ENCODE assay signal across 14 cellular contexts in genomic region chr14:22390824-22391461, GRCh38.
DNase-seq lines count a peak whose midpoint lies in the region; ATAC-seq, FAIRE-seq and TF ChIP-seq lines count a peak whose summit lies in the region.
"Had no signal": no experiment of that assay in that cellular context is flagged by ENCODE, and none has a peak within 500 bp of the region (broad histone marks: within the 10 kb centered on the region; RNA-seq: fewer than 3 reads in every experiment).

No MANE protein-coding gene starts in this region.

- H3K36me3 ChIP-seq in GM12878 (ENCODE audit: control insufficient read depth in 2 of 2, insufficient read depth in 2 of 2, low read length in 1 of 2): no peaks in the 10 kb centered on the region

- H4K20me1 ChIP-seq in GM12878 (ENCODE audit: control insufficient read depth, insufficient read depth): no peaks in the 10 kb centered on the region

- peaks cover 0 to 3% of the 10 kb centered on the region in 2 donors for H3K27me3 Mint-ChIP-seq in stimulated activated naive B cell treated with anti-CD40 and anti-IgM and Interleukin-4, amounts not matched to agents 10 μg/mL and 1 μg/mL and 100 μg/mL, for 72 hours
- H3K27me3 Mint-ChIP-seq: effector memory CD8-positive, alpha-beta T cell had no signal

- in situ Hi-C loops in GM12878 (cut with MboI): loop anchor here (5.0 kb wide), 2 partner anchors 81 to 176 kb away; no protein-coding TSS in a partner anchor

- peak; percentile 3 for DNase-seq in DMS53 treated with DMSO at 0.1 percent for 48 hours (lab: John Stamatoyannopoulos, UW; ENCODE audit: unreplicated experiment)
- DNase-seq in DMS53 (lab: John Stamatoyannopoulos, UW): no peak
- peak; percentile 63 for DNase-seq in GM12878 (ENCODE audit: low read depth, low spot score)
- DNase-seq in stimulated activated naive B cell treated with anti-CD40 and anti-IgM and Interleukin-4, amounts not matched to agents 10 μg/mL and 1 μg/mL and 100 μg/mL, for 72 hours: peak; percentile 50
- DNase-seq in NCI-H2107 treated with DMSO at 0.1 percent for 48 hours (lab: John Stamatoyannopoulos, UW; ENCODE audit: unreplicated experiment): no peak
- no peak for DNase-seq in dermis blood vessel endothelial cell
- DNase-seq: activated CD4-positive, alpha-beta T cell treated with anti-CD3 and anti-CD28 coated beads for 4 hours; effector memory CD8-positive, alpha-beta T cell; glutamatergic neuron; stimulated activated CD4-positive, alpha-beta T cell treated with anti-CD3 and anti-CD28 coated beads, Interleukin-12 subunit alpha, Interleukin-12 subunit beta, amount 100 ng/mL, for 4 hours had no signal

- H3K27ac Mint-ChIP-seq in stimulated activated naive B cell treated with anti-CD40 and anti-IgM and Interleukin-4, amounts not matched to agents 10 μg/mL and 1 μg/mL and 100 μg/mL, for 72 hours: peak overlapping the region; percentile 94
- H3K27ac Mint-ChIP-seq: activated T-helper 2 cell treated with anti-CD3 and anti-CD28 coated beads, Interferon-gamma antibody, Interleukin-2, Interleukin-4, amounts not matched to agents 10 μg/mL and 5 μg/mL and 100 μg/mL, durations not matched to agents 14 hours and 24 hours and 36 hours; effector memory CD8-positive, alpha-beta T cell had no signal

- SMC1A ChIA-PET in GM12878 (lab: Charles Lee; ENCODE audit: uncharacterized antibody, unreplicated experiment): interaction anchor here (0.6 to 22.6 kb wide), 35 partner anchors 10 to 462 kb away, joined by 3 to 912 read pairs (median 6); partner anchors contain the start of gene DAD1

- no TSS peak for BruUV-seq in GM12878 (replicated peaks; lab: Mats Ljungman, UMichigan)

- intact Hi-C loops in GM12878 (cut with micrococcal nuclease; ENCODE audit: unreplicated experiment): loop anchor here (1.0 to 2.0 kb wide), 4 partner anchors 42 to 179 kb away; no protein-coding TSS in a partner anchor

- peaks cover 65 to 89% of the 10 kb centered on the region in 2 donors for H3K4me1 Mint-ChIP-seq in stimulated activated naive B cell treated with anti-CD40 and anti-IgM and Interleukin-4, amounts not matched to agents 10 μg/mL and 1 μg/mL and 100 μg/mL, for 72 hours

- H3K4me3 Mint-ChIP-seq in stimulated activated naive B cell treated with anti-CD40 and anti-IgM and Interleukin-4, amounts not matched to agents 10 μg/mL and 1 μg/mL and 100 μg/mL, for 72 hours: peak overlapping the region; percentile 2 to 14
- H3K4me3 Mint-ChIP-seq: effector memory CD8-positive, alpha-beta T cell had no signal

- H3K4me2 ChIP-seq in GM12878 (ENCODE audit: control insufficient read depth, insufficient read depth): peak overlapping the region; percentile 75

- peak; percentile 83 for FAIRE-seq in GM12878 (lab: Jason Lieb, UNC)

- RAD21 ChIA-PET in GM12878 (lab: Charles Lee; ENCODE audit: unreplicated experiment): interaction anchor here (0.7 to 6.6 kb wide), 38 partner anchors 10 to 509 kb away, joined by 3 to 190 read pairs (median 6); no protein-coding TSS in a partner anchor

- no peak overlapping the region for H3K4me3 ChIP-seq in GM12878

- ATAC-seq in HG03108 (IDR thresholded peaks at IDR 0.05; ENCODE audit: unreplicated experiment) (peak; percentile 51), GM12878 (peak; percentile 75), GM19452 (IDR thresholded peaks at IDR 0.05; ENCODE audit: unreplicated experiment) (no peak)
- peak; percentile 79 to 81 for ATAC-seq in stimulated activated naive B cell treated with anti-CD40 and anti-IgM and Interleukin-4, amounts not matched to agents 10 μg/mL and 1 μg/mL and 100 μg/mL, for 72 hours (replicated peaks)
- ATAC-seq: effector memory CD8-positive, alpha-beta T cell had no signal

- H3K27me3 ChIP-seq in GM12878 (replicated peaks in 1 of 2; ENCODE audit: control insufficient read depth in 2 of 2, insufficient read depth in 2 of 2, low read length in 1 of 2): no peaks in the 10 kb centered on the region

- H3K27ac ChIP-seq in GM12878 (ENCODE audit: control insufficient read depth, insufficient read depth): peak overlapping the region; percentile 59
- H3K27ac ChIP-seq: 22Rv1 had no signal

- H3K9ac ChIP-seq in GM12878 (ENCODE audit: control insufficient read depth, insufficient read depth, low read length): peak overlapping the region; percentile 36; the same call in 1 of the 2 replicates

- H2AFZ ChIP-seq in GM12878 (ENCODE audit: control insufficient read depth, low read depth, low read length): no peak overlapping the region; the same call in 1 of the 2 replicates

- TF ChIP-seq EP300 in GM12878 (IDR thresholded peaks at IDR 0.05; ENCODE audit: borderline replicate concordance in 1 of 2, control insufficient read depth in 1 of 2, low read depth in 2 of 2, low read length in 2 of 2): no peak

- CTCF ChIA-PET in GM12878 (lab: Yijun Ruan, JAX): interaction anchor here (0.6 to 9.8 kb wide), 46 partner anchors 8 to 595 kb away, joined by 3 to 411 read pairs (median 6); partner anchors contain the start of gene OR6J1

- WGBS in GM12878 (ENCODE audit: insufficient coverage, insufficient replicate concordance, low lambda C conversion rate, missing lambda C conversion rate): 0% methylated on average over 4 of the region's 4 CpGs

- no peak for TF ChIP-seq RAD21 in GM12878 (IDR thresholded peaks at IDR 0.05; ENCODE audit: insufficient read depth, low read depth, low read length)

- H3K36me3 Mint-ChIP-seq in stimulated activated naive B cell treated with anti-CD40 and anti-IgM and Interleukin-4, amounts not matched to agents 10 μg/mL and 1 μg/mL and 100 μg/mL, for 72 hours: peaks cover 1 to 2% of the 10 kb centered on the region in 2 donors

- no peak for TF ChIP-seq POLR2A in GM12878 (IDR thresholded peaks at IDR 0.05; ENCODE audit: low read depth, low read length)

- peaks cover 41% of the 10 kb centered on the region for H3K4me1 ChIP-seq in GM12878 (ENCODE audit: control insufficient read depth, insufficient read depth, low read length)

- POLR2A ChIA-PET in GM12878 (lab: Charles Lee): interaction anchor here (0.5 to 5.6 kb wide), 13 partner anchors 10 to 448 kb away, joined by 3 to 39 read pairs (median 4); no protein-coding TSS in a partner anchor

- TF ChIP-seq CTCF in GM12878 (IDR thresholded peaks at IDR 0.05 in 2 of 3, conservative IDR thresholded peaks at IDR 0.05 in 1 of 3; ENCODE audit: control insufficient read depth in 2 of 3, extremely low read depth in 1 of 3, insufficient read depth in 1 of 3, low read depth in 3 of 3, low read length in 3 of 3): no peak

- no peaks in the 10 kb centered on the region for H3K9me3 ChIP-seq in GM12878 (replicated peaks; ENCODE audit: control insufficient read depth, insufficient read depth, low read length)

- H3K9me3 Mint-ChIP-seq in stimulated activated naive B cell treated with anti-CD40 and anti-IgM and Interleukin-4, amounts not matched to agents 10 μg/mL and 1 μg/mL and 100 μg/mL, for 72 hours: peaks cover 0 to 1% of the 10 kb centered on the region in 2 donors
- H3K9me3 Mint-ChIP-seq: activated T-helper 2 cell treated with anti-CD3 and anti-CD28 coated beads, Interferon-gamma antibody, Interleukin-2, Interleukin-4, amounts not matched to agents 10 μg/mL and 5 μg/mL and 100 μg/mL, durations not matched to agents 14 hours and 24 hours and 36 hours; effector memory CD8-positive, alpha-beta T cell had no signal

- no peaks in the 10 kb centered on the region for H3K79me2 ChIP-seq in GM12878 (ENCODE audit: control insufficient read depth, insufficient read depth, low read length)

TF ChIP-seq in GM12878, 131 proteins besides CTCF, POLR2A, EP300 and RAD21 (continues in another document):
- TF ChIP-seq MEF2B (IDR thresholded peaks at IDR 0.05; ENCODE audit: partially characterized antibody, poor library complexity, severe bottlenecking): no peak
- TF ChIP-seq ETV6 (conservative IDR thresholded peaks at IDR 0.05 in 1 of 2, IDR thresholded peaks at IDR 0.05 in 1 of 2; ENCODE audit: borderline replicate concordance in 1 of 2, low read depth in 1 of 2): 0 out of 4 replicates have a peak, but pooled peaks of 1 of the 2 experiments have one; percentile 29
- TF ChIP-seq CREB1 (IDR thresholded peaks at IDR 0.05; ENCODE audit: low read depth): 0 out of 2 replicates have a peak, but pooled peaks have one; percentile 29
- TF ChIP-seq SPI1 (IDR thresholded peaks at IDR 0.05; ENCODE audit: borderline replicate concordance, insufficient read depth, low read depth, low read length): peak; percentile 48; the same call in 1 of the 2 replicates
- peak; percentile 59; the same call in 1 of the 2 replicates for TF ChIP-seq DPF2 (IDR thresholded peaks at IDR 0.05)
- TF ChIP-seq EED (IDR thresholded peaks at IDR 0.05; ENCODE audit: low read depth): peak; percentile 62
- TF ChIP-seq TAF1 (IDR thresholded peaks at IDR 0.05; ENCODE audit: borderline replicate concordance, low read depth, low read length): no peak
- TF ChIP-seq BCL11A (IDR thresholded peaks at IDR 0.05; ENCODE audit: low read depth, low read length): no peak
- no peak for TF ChIP-seq MTA3 (IDR thresholded peaks at IDR 0.05; ENCODE audit: borderline replicate concordance, low read length)
- 0 out of 2 replicates have a peak, but pooled peaks have one; percentile 48 for TF ChIP-seq ZBED1 (IDR thresholded peaks at IDR 0.05; ENCODE audit: borderline replicate concordance)
- no peak for TF ChIP-seq CHD4 (IDR thresholded peaks at IDR 0.05)
- 0 out of 2 replicates have a peak, but pooled peaks have one; percentile 27 for TF ChIP-seq ZNF217 (IDR thresholded peaks at IDR 0.05)
- TF ChIP-seq IKZF1 (conservative IDR thresholded peaks at IDR 0.05): peak; percentile 43; the same call in 1 of the 2 replicates
- no peak for TF ChIP-seq NR2C2 (IDR thresholded peaks at IDR 0.05; ENCODE audit: borderline replicate concordance, control insufficient read depth, insufficient read length, low read depth)
- TF ChIP-seq SREBF2 (IDR thresholded peaks at IDR 0.05; ENCODE audit: low read length): no peak
- TF ChIP-seq MEF2A (IDR thresholded peaks at IDR 0.05; ENCODE audit: insufficient read depth, low read depth, low read length): 0 out of 2 replicates have a peak, but pooled peaks have one; percentile 19
- peak; percentile 34; the same call in 1 of the 2 replicates for TF ChIP-seq NBN (IDR thresholded peaks at IDR 0.05)
- TF ChIP-seq GATAD2B (conservative IDR thresholded peaks at IDR 0.05; ENCODE audit: low read depth): peak; percentile 35; the same call in 1 of the 2 replicates
- TF ChIP-seq HDAC6 (IDR thresholded peaks at IDR 0.05; ENCODE audit: unreplicated experiment): no peak
- peak; percentile 91 for TF ChIP-seq NR2F1 (conservative IDR thresholded peaks at IDR 0.05)

Comparison
In these comparisons a context has a peak if more than half of its experiments do, and no peak if none do; other contexts are left out.
1. DNase-seq: peak in DMS53 treated with DMSO at 0.1 percent for 48 hours (single experiment), GM12878 (single experiment) and stimulated activated naive B cell treated with anti-CD40 and anti-IgM and Interleukin-4, amounts not matched to agents 10 μg/mL and 1 μg/mL and 100 μg/mL, for 72 hours (single experiment); none in DMS53 (single experiment), NCI-H2107 treated with DMSO at 0.1 percent for 48 hours (single experiment) and dermis blood vessel endothelial cell (single experiment).